ENCODE assay signal across 9 cellular contexts in genomic region chr12:89179983-89180382, GRCh38.
A peak's percentile ranks its signal among the peaks of the same experiment; 100 is the strongest.
DNase-seq lines count a peak whose midpoint lies in the region; ATAC-seq and TF ChIP-seq lines count a peak whose summit lies in the region.
"Had no signal": no experiment of that assay in that cellular context is flagged by ENCODE, and none has a peak within 500 bp of the region (broad histone marks: within the 10 kb centered on the region; RNA-seq: fewer than 3 reads in every experiment).

No MANE protein-coding gene starts in this region.

- CTCF ChIA-PET in BJ (lab: Yijun Ruan, JAX) = interaction anchor here (0.6 to 0.7 kb wide), 3 partner anchors 23 to 393 kb away, joined by 3 to 4 read pairs (median 3); no protein-coding TSS in a partner anchor

- peaks cover 43% of the 10 kb centered on the region for H3K36me3 Mint-ChIP-seq in activated T-helper 2 cell treated with anti-CD3 and anti-CD28 coated beads, Interferon-gamma antibody, Interleukin-2, Interleukin-4, amounts not matched to agents 10 μg/mL and 5 μg/mL and 100 μg/mL, durations not matched to agents 14 hours and 24 hours and 36 hours (ENCODE audit: low read depth)

- H3K27me3 Mint-ChIP-seq in activated T-helper 2 cell treated with anti-CD3 and anti-CD28 coated beads, Interferon-gamma antibody, Interleukin-2, Interleukin-4, amounts not matched to agents 10 μg/mL and 5 μg/mL and 100 μg/mL, durations not matched to agents 14 hours and 24 hours and 36 hours (ENCODE audit: low read depth) = no peaks in the 10 kb centered on the region

- no peak for TF ChIP-seq POLR2A in lower leg skin (IDR thresholded peaks at IDR 0.05)

- POLR2A ChIA-PET in BJ (lab: Charles Lee) = interaction anchor here (0.6 kb wide), 2 partner anchors 193 to 628 kb away, joined by 3 to 7 read pairs; no protein-coding TSS in a partner anchor

- intact Hi-C loops in activated T-helper 2 cell treated with anti-CD3 and anti-CD28 coated beads, Interferon-gamma antibody, Interleukin-2, Interleukin-4, amounts not matched to agents 10 μg/mL and 5 μg/mL and 100 μg/mL, durations not matched to agents 14 hours and 24 hours and 36 hours (cut with micrococcal nuclease) = loop anchor here (1.0 to 10.0 kb wide), 4 partner anchors 42 to 881 kb away; no protein-coding TSS in a partner anchor
- intact Hi-C loops in lower leg skin (cut with DNase I; ENCODE audit: low total_unique reads) = no loop called here

- no peak for ATAC-seq in GM18867 (IDR thresholded peaks at IDR 0.05; ENCODE audit: unreplicated experiment)

- peak overlapping the region; percentile 50 for H3K4me3 Mint-ChIP-seq in activated T-helper 2 cell treated with anti-CD3 and anti-CD28 coated beads, Interferon-gamma antibody, Interleukin-2, Interleukin-4, amounts not matched to agents 10 μg/mL and 5 μg/mL and 100 μg/mL, durations not matched to agents 14 hours and 24 hours and 36 hours (ENCODE audit: low read depth)

- H3K27me3 ChIP-seq in BJ (ENCODE audit: control insufficient read depth, insufficient read depth, low read length) (no peaks in the 10 kb centered on the region), H7 (ENCODE audit: control insufficient read depth, insufficient read depth, low read length) (no peaks in the 10 kb centered on the region)

- TF ChIP-seq CTCF in BJ (IDR thresholded peaks at IDR 0.05; ENCODE audit: insufficient read depth, low read depth, low read length) = no peak
- TF ChIP-seq CTCF in lower leg skin (IDR thresholded peaks at IDR 0.05) = no peak

- H3K4me3 ChIP-seq in BJ (ENCODE audit: low read depth, low read length) (no peak overlapping the region), lower leg skin (ENCODE audit: low read depth, poor library complexity, severe bottlenecking) (no peak overlapping the region), H7 (ENCODE audit: insufficient read depth, low read depth, low read length) (no peak overlapping the region)

- 3 to 4% methylated on average over 1 of the region's 1 CpG for WGBS in lower leg skin, 2 donors

- H3K36me3 ChIP-seq in BJ (ENCODE audit: control insufficient read depth, insufficient read depth, low read length) (no peaks in the 10 kb centered on the region), H7 (replicated peaks; ENCODE audit: control insufficient read depth, insufficient read depth, low read length) (no peaks in the 10 kb centered on the region; the same call in 1 of the 2 replicates)

- H3K4me1 Mint-ChIP-seq in activated T-helper 2 cell treated with anti-CD3 and anti-CD28 coated beads, Interferon-gamma antibody, Interleukin-2, Interleukin-4, amounts not matched to agents 10 μg/mL and 5 μg/mL and 100 μg/mL, durations not matched to agents 14 hours and 24 hours and 36 hours (ENCODE audit: low read depth) = peaks cover 71% of the 10 kb centered on the region

- peak overlapping the region; percentile 86 for H3K27ac Mint-ChIP-seq in activated T-helper 2 cell treated with anti-CD3 and anti-CD28 coated beads, Interferon-gamma antibody, Interleukin-2, Interleukin-4, amounts not matched to agents 10 μg/mL and 5 μg/mL and 100 μg/mL, durations not matched to agents 14 hours and 24 hours and 36 hours

- DNase-seq in BJ (ENCODE audit: low read depth) (peak; percentile 57), LHCN-M2 (ENCODE audit: low read depth) (peak; percentile 76), lower leg skin (ENCODE audit: low spot score in 2 of 2) (peak; percentile 81 to 92), NCI-H1417 treated with DMSO at 0.1 percent for 48 hours (lab: John Stamatoyannopoulos, UW) (no peak), H7 (no peak)
- no peak for DNase-seq in activated T-helper 2 cell treated with anti-CD3 and anti-CD28 coated beads, Interferon-gamma antibody, Interleukin-2, Interleukin-4, amounts not matched to agents 10 μg/mL and 5 μg/mL and 100 μg/mL, durations not matched to agents 14 hours and 24 hours and 36 hours (ENCODE audit: low spot score)
- no peak for DNase-seq in effector CD8-positive, alpha-beta T cell (lab: John Stamatoyannopoulos, UW)
- DNase-seq: NCI-H1436 treated with DMSO at 0.1 percent for 48 hours had no signal

- H3K9me3 Mint-ChIP-seq in activated T-helper 2 cell treated with anti-CD3 and anti-CD28 coated beads, Interferon-gamma antibody, Interleukin-2, Interleukin-4, amounts not matched to agents 10 μg/mL and 5 μg/mL and 100 μg/mL, durations not matched to agents 14 hours and 24 hours and 36 hours = peaks cover 7% of the 10 kb centered on the region

Comparison
In these comparisons a context has a peak if more than half of its experiments do, and no peak if none do; other contexts are left out.
1. DNase-seq: peak in BJ (single experiment), LHCN-M2 (single experiment) and lower leg skin (2 of 2); none in activated T-helper 2 cell treated with anti-CD3 and anti-CD28 coated beads, Interferon-gamma antibody, Interleukin-2, Interleukin-4, amounts not matched to agents 10 μg/mL and 5 μg/mL and 100 μg/mL, durations not matched to agents 14 hours and 24 hours and 36 hours (single experiment), NCI-H1417 treated with DMSO at 0.1 percent for 48 hours (single experiment), H7 (single experiment) and effector CD8-positive, alpha-beta T cell (single experiment).